In the genomic region with DNA sequence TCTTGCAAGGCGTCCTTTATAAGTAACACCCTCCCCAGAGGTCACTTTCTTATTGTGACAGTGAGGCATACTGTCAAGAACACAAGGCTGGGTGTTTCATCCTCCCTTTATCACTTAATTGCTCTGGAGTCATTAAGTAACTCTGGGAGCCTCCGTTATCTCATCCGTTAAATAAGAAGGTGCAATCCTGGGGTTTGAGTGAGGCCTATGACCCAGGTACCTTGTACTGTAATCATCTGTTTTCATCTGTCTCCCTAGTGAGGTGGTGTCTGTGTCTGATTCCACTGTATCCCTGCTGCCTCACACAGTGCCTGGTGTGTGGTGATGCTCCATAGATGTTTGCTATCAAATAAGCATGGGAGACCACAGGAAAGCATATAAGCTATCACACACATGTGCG, we compare ENCODE assay signal across 21 cellular contexts. TPM values are rescaled to one million over a fixed set of nuclear protein-coding genes. Genes with fewer than 3 reads are reported as not detected.
DNase-seq lines count a peak whose midpoint lies in the region; ATAC-seq, FAIRE-seq and TF ChIP-seq lines count a peak whose summit lies in the region.
"Had no signal": no experiment of that assay in that cellular context is flagged by ENCODE, and none has a peak within 500 bp of the region (broad histone marks: within the 10 kb centered on the region; RNA-seq: fewer than 3 reads in every experiment).

No MANE protein-coding gene starts in this region.

- no peaks in the 10 kb centered on the region for H3K9me2 ChIP-seq in SK-N-SH

- H3K4me3 ChIP-seq in SK-N-SH (ENCODE audit: low read depth in 2 of 2, low read length in 1 of 2) = no peak overlapping the region
- H3K4me3 ChIP-seq in K562 = no peak overlapping the region
- no peak overlapping the region for H3K4me3 ChIP-seq in colonic mucosa
- H3K4me3 ChIP-seq: left ventricle myocardium inferior, SK-N-MC, spleen, transverse colon had no signal

- H3K4me1 Mint-ChIP-seq in naive B cell = peaks cover 42 to 69% (median 58%) of the 10 kb centered on the region in 3 donors

- no peak overlapping the region for H3K27ac ChIP-seq in SK-N-SH (ENCODE audit: low read depth in 2 of 2, low read length in 1 of 2)
- H3K27ac ChIP-seq in K562 (ENCODE audit: extremely low read depth, low read depth, low read length) = no peak overlapping the region
- H3K27ac ChIP-seq in colonic mucosa = no peak overlapping the region
- H3K27ac ChIP-seq: C4-2B, left ventricle myocardium inferior, SK-N-MC, spleen, transverse colon, VCaP had no signal

- H3K79me2 ChIP-seq in SK-N-SH (ENCODE audit: insufficient read depth) (no peaks in the 10 kb centered on the region), K562 (ENCODE audit: control insufficient read depth, insufficient read depth, low read length) (no peaks in the 10 kb centered on the region)

- no TSS peak for BruUV-seq in K562 (replicated peaks; lab: Mats Ljungman, UMichigan)

- intact Hi-C loops in K562 (cut with micrococcal nuclease) (no loop called here), colonic mucosa (cut with DNase I) (no loop called here)

- H4K20me1 ChIP-seq in SK-N-SH (ENCODE audit: insufficient read depth) (no peaks in the 10 kb centered on the region), K562 (replicated peaks; ENCODE audit: control insufficient read depth, insufficient read depth, low read length) (no peaks in the 10 kb centered on the region)

- no peaks in the 10 kb centered on the region for H3K27me3 ChIP-seq in SK-N-SH (ENCODE audit: insufficient read depth)
- H3K27me3 ChIP-seq in K562 (ENCODE audit: control insufficient read depth in 2 of 2, insufficient read depth in 2 of 2, low read length in 2 of 2) = no peaks in the 10 kb centered on the region
- no peaks in the 10 kb centered on the region for H3K27me3 ChIP-seq in colonic mucosa
- H3K27me3 ChIP-seq: spleen, transverse colon had no signal

- H3K9me3 Mint-ChIP-seq in naive B cell = peaks cover 0 to 1% (median 0%) of the 10 kb centered on the region in 7 donors
- H3K9me3 Mint-ChIP-seq: stimulated activated naive B cell treated with anti-CD40 and anti-IgM and Interleukin-4, amounts not matched to agents 10 μg/mL and 1 μg/mL and 100 μg/mL, for 72 hours had no signal

- H3K36me3 Mint-ChIP-seq in naive B cell = no peaks in the 10 kb centered on the region
- H3K36me3 Mint-ChIP-seq: stimulated activated naive B cell treated with anti-CD40 and anti-IgM and Interleukin-4, amounts not matched to agents 10 μg/mL and 1 μg/mL and 100 μg/mL, for 72 hours had no signal

- peaks cover 26% of the 10 kb centered on the region for H3F3A ChIP-seq in SK-N-SH (replicated peaks; ENCODE audit: insufficient read depth)

- CTCF ChIA-PET in SK-N-SH (lab: Yijun Ruan, JAX) = interaction anchor here (1.1 to 5.1 kb wide), 3 partner anchors 8 to 49 kb away, joined by 3 to 30 read pairs (median 4); no protein-coding TSS in a partner anchor
- CTCF ChIA-PET in K562 (lab: Yijun Ruan, JAX; ENCODE audit: low intra/inter-chr PET ratio) = no interaction called here

- H3K9ac ChIP-seq in SK-N-SH = no peak overlapping the region
- H3K9ac ChIP-seq in K562 (ENCODE audit: insufficient read depth in 1 of 2, low read depth in 2 of 2, low read length in 2 of 2) = no peak overlapping the region
- H3K9ac ChIP-seq in colonic mucosa (ENCODE audit: low read depth in 2 of 2, low read length in 2 of 2) = no peak overlapping the region

- peak overlapping the region in 5 of 6 donors; percentile 7 to 92 (median 38) for H3K27ac Mint-ChIP-seq in naive B cell
- H3K27ac Mint-ChIP-seq: stimulated activated naive B cell treated with anti-CD40 and anti-IgM and Interleukin-4, amounts not matched to agents 10 μg/mL and 1 μg/mL and 100 μg/mL, for 72 hours had no signal

- no peak for TF ChIP-seq POLR2A in K562 (conservative IDR thresholded peaks at IDR 0.05)

- DNase-seq in SK-N-SH = no peak
- no peak for DNase-seq in HTR-8/SVneo (ENCODE audit: insufficient read length, low spot score)
- DNase-seq in K562 (ENCODE audit: extremely low read depth in 1 of 4, low spot score in 3 of 4) = no peak
- no peak for DNase-seq in naive B cell
- no peak for DNase-seq in colonic mucosa
- DNase-seq in NCI-H1417 (lab: John Stamatoyannopoulos, UW) = no peak
- DNase-seq in DMS114 treated with DMSO at 0.1 percent for 48 hours (lab: John Stamatoyannopoulos, UW; ENCODE audit: unreplicated experiment) = no peak
- DNase-seq: 8988T; caudate nucleus; effector memory CD4-positive, alpha-beta T cell; EL; left ventricle myocardium inferior; MM.1S; NCI-H187; spleen; stimulated activated naive B cell treated with anti-CD40 and anti-IgM and Interleukin-4, amounts not matched to agents 10 μg/mL and 1 μg/mL and 100 μg/mL, for 72 hours; transverse colon had no signal

- H3K36me3 ChIP-seq in SK-N-SH (replicated peaks in 1 of 2; ENCODE audit: control insufficient read depth in 1 of 2, insufficient read depth in 2 of 2, low read length in 1 of 2) = no peaks in the 10 kb centered on the region
- H3K36me3 ChIP-seq in K562 (ENCODE audit: control insufficient read depth, insufficient read depth, low read length) = no peaks in the 10 kb centered on the region
- H3K36me3 ChIP-seq in colonic mucosa = no peaks in the 10 kb centered on the region
- H3K36me3 ChIP-seq: left ventricle myocardium inferior, spleen, transverse colon had no signal

- in situ Hi-C loops in K562 (cut with MboI) = no loop called here

- H3K27me3 Mint-ChIP-seq in naive B cell = no peaks in the 10 kb centered on the region
- H3K27me3 Mint-ChIP-seq: stimulated activated naive B cell treated with anti-CD40 and anti-IgM and Interleukin-4, amounts not matched to agents 10 μg/mL and 1 μg/mL and 100 μg/mL, for 72 hours had no signal

- no peak overlapping the region for H3K4me2 ChIP-seq in SK-N-SH
- no peak overlapping the region for H3K4me2 ChIP-seq in K562 (ENCODE audit: insufficient read depth, low read length)

- H3K4me3 Mint-ChIP-seq in naive B cell = peak overlapping the region in 4 of 8 donors; percentile 1 to 52 (median 28)
- H3K4me3 Mint-ChIP-seq: stimulated activated naive B cell treated with anti-CD40 and anti-IgM and Interleukin-4, amounts not matched to agents 10 μg/mL and 1 μg/mL and 100 μg/mL, for 72 hours had no signal

- no peaks in the 10 kb centered on the region for H3K9me1 ChIP-seq in K562 (ENCODE audit: control insufficient read depth, insufficient read depth, low read length)

- no peak for TF ChIP-seq RAD21 in SK-N-SH (IDR thresholded peaks at IDR 0.05; ENCODE audit: low read length)
- TF ChIP-seq RAD21 in K562 (CRISPR knock-in tag; conservative IDR thresholded peaks at IDR 0.05 in 1 of 2, IDR thresholded peaks at IDR 0.05 in 1 of 2) = no peak

- POLR2A ChIA-PET in SK-N-SH (lab: Yijun Ruan, JAX) (no interaction called here), K562 (lab: Yijun Ruan, JAX) (interaction anchor here (0.9 kb wide), 1 partner anchor 19 kb away, joined by 3 read pairs; no protein-coding TSS in a partner anchor)

- TF ChIP-seq EP300 in SK-N-SH (IDR thresholded peaks at IDR 0.05; ENCODE audit: borderline replicate concordance in 1 of 2, low read depth in 1 of 2, low read length in 1 of 2) (no peak), K562 (IDR thresholded peaks at IDR 0.05; ENCODE audit: low read length) (no peak)

- no peaks in the 10 kb centered on the region for H3K9me3 ChIP-seq in SK-N-SH
- no peaks in the 10 kb centered on the region for H3K9me3 ChIP-seq in K562 (replicated peaks; ENCODE audit: control insufficient read depth, insufficient read depth, low read depth, low read length)
- no peaks in the 10 kb centered on the region for H3K9me3 ChIP-seq in colonic mucosa
- H3K9me3 ChIP-seq: left ventricle myocardium inferior, spleen, transverse colon had no signal

- peak; percentile 72 for FAIRE-seq in HTR-8/SVneo (lab: Jason Lieb, UNC)
- peak; percentile 29 for FAIRE-seq in K562 (lab: Jason Lieb, UNC)

- WGBS in SK-N-SH (ENCODE audit: low lambda C conversion rate) = 94% methylated on average over 4 of the region's 4 CpGs
- 45% methylated on average over 4 of the region's 4 CpGs for WGBS in K562 (ENCODE audit: insufficient coverage, low coverage, missing lambda C conversion rate)

- TF ChIP-seq CTCF in SK-N-SH (IDR thresholded peaks at IDR 0.05) = no peak
- no peak for TF ChIP-seq CTCF in K562 (IDR thresholded peaks at IDR 0.05 in 2 of 3, conservative IDR thresholded peaks at IDR 0.05 in 1 of 3; ENCODE audit: insufficient read depth in 2 of 3, low read depth in 1 of 3, low read length in 3 of 3)
- no peak for TF ChIP-seq CTCF in colonic mucosa (IDR thresholded peaks at IDR 0.05)

- H2AFZ ChIP-seq in SK-N-SH (ENCODE audit: low read depth) (no peak overlapping the region), K562 (ENCODE audit: low read depth, low read length) (no peak overlapping the region)

- H3K4me1 ChIP-seq in SK-N-SH (ENCODE audit: control insufficient read depth in 1 of 2, insufficient read depth in 2 of 2, low read depth in 1 of 2, low read length in 1 of 2) = peaks cover 11 to 25% of the 10 kb centered on the region in 2 experiments; a peak in 2 of 4 replicates
- H3K4me1 ChIP-seq in K562 (replicated peaks in 1 of 2; ENCODE audit: control insufficient read depth in 2 of 2, insufficient read depth in 2 of 2, low read length in 2 of 2) = peaks cover 29 to 34% of the 10 kb centered on the region in 2 experiments
- H3K4me1 ChIP-seq in colonic mucosa = peaks cover 7% of the 10 kb centered on the region

- ATAC-seq in SK-N-SH treated with all-trans-retinoic acid at 6 μM for 48 hours (no peak), K562 (no peak), naive B cell (ENCODE audit: low read depth in 2 of 2) (no peak)
- ATAC-seq: stimulated activated naive B cell treated with anti-CD40 and anti-IgM and Interleukin-4, amounts not matched to agents 10 μg/mL and 1 μg/mL and 100 μg/mL, for 72 hours had no signal

RNA-seq across cellular contexts. Expression of a gene that starts 17.7 kb away (rescaled TPM):
- polyA plus RNA-seq in SK-N-SH (2012; rRNA removed) = not detected in 2 replicates
- polyA plus RNA-seq in SK-N-SH (2012; cell fraction: cytosol; rRNA removed) = 0.01 TPM in 1 of 2 replicates, not detected in the other
- 0.02 TPM in 1 of 2 replicates, not detected in the other for polyA plus RNA-seq in SK-N-SH (2012; cell fraction: nucleus; rRNA removed)
- total RNA-seq in K562 (2011; cell fraction: chromatin; rRNA removed; ENCODE audit: low replicate concordance) = 2.1 and 5.8 TPM in 2 replicates
- 1.4 and 1.7 TPM in 2 replicates for total RNA-seq in K562 (2011; cell fraction: nucleolus; rRNA removed)
- 2.7 and 2.8 TPM in 2 replicates for total RNA-seq in K562 (2011; cell fraction: nucleoplasm; rRNA removed)
- 0.18 and 0.24 TPM in 2 replicates for total RNA-seq in K562 (2014; rRNA removed)
- 0.06 and 0.11 TPM in 2 replicates for total RNA-seq in K562 (2014; rRNA removed; fragmentation: Illumina TruSeq; extraction: Trizol)
- not detected in 2 replicates for total RNA-seq in K562 (2015; rRNA removed; fragmentation: Illumina TruSeq; extraction: Trizol)
- total RNA-seq in K562 (2021) = 0.73 and 0.78 TPM in 2 replicates
- 0.15 and 0.53 TPM in 2 replicates for polyA plus RNA-seq in K562 (2011; rRNA removed)
- 0.09 and 0.89 TPM in 2 replicates for polyA plus RNA-seq in K562 (2011; cell fraction: cytosol; rRNA removed)
- 0.38 and 4.1 TPM in 2 replicates for polyA plus RNA-seq in K562 (2011; cell fraction: nucleus; rRNA removed)
- polyA plus RNA-seq in K562 (2012) = 0.49 and 1.4 TPM in 2 replicates
- polyA plus RNA-seq in K562 (2014; fragmentation: Illumina TruSeq; extraction: Trizol) = 0.54 and 0.61 TPM in 2 replicates
- under 1 TPM; 0.04 to 0.07 TPM for polyA plus RNA-seq in K562 (2014; fragmentation: Nextera tagmentation; extraction: Ambion mirVana)
- 0.29 and 0.40 TPM in 2 replicates for polyA plus RNA-seq in K562 (2014; rRNA removed)
- polyA minus RNA-seq in K562 (2011; rRNA and poly(A)+ RNA removed) = 1.1 TPM in 1 of 2 replicates, not detected in the other
- polyA minus RNA-seq in K562 (2011; cell fraction: cytosol; rRNA and poly(A)+ RNA removed) = 1.1 TPM in 1 of 2 replicates, not detected in the other
- 0.22 and 2.7 TPM in 2 replicates for polyA minus RNA-seq in K562 (2011; cell fraction: nucleus; rRNA and poly(A)+ RNA removed)
- polyA plus RNA-seq in naive B cell (ENCODE audit: low read depth in 6 of 6) = not detected
- 10 to 100 TPM in 1 of 2 donors, 1 to 10 TPM in 1; 8.8 to 20.4 TPM for total RNA-seq in colonic mucosa
- total RNA-seq: left ventricle myocardium inferior had no signal

RNA-seq across cellular contexts. Expression of a gene that starts 40.4 kb away (rescaled TPM):
- polyA plus RNA-seq in SK-N-SH (2012; rRNA removed) (101 and 128 TPM in 2 replicates), K562 (2011; rRNA removed) (47.2 and 98.1 TPM in 2 replicates), K562 (2014; fragmentation: Illumina TruSeq; extraction: Trizol) (46.6 and 64.4 TPM in 2 replicates), K562 (2014; fragmentation: Nextera tagmentation; extraction: Ambion mirVana) (10 to 100 TPM in 1 of 2 experiments, 1 to 10 TPM in 1; 8.8 to 10.8 TPM), K562 (2014; rRNA removed) (37.5 and 43.5 TPM in 2 replicates), naive B cell (ENCODE audit: low read depth in 6 of 6) (10 to 100 TPM; 33.3 to 66.5 (median 47.3) TPM)
- polyA plus RNA-seq in SK-N-SH (2012; cell fraction: cytosol; rRNA removed) = 92.5 and 132 TPM in 2 replicates
- 60.9 and 69.1 TPM in 2 replicates for polyA plus RNA-seq in SK-N-SH (2012; cell fraction: nucleus; rRNA removed)
- total RNA-seq in K562 (2011; cell fraction: chromatin; rRNA removed; ENCODE audit: low replicate concordance) = 53.3 and 148 TPM in 2 replicates
- total RNA-seq in K562 (2011; cell fraction: nucleolus; rRNA removed) = 159 and 208 TPM in 2 replicates
- 156 and 209 TPM in 2 replicates for total RNA-seq in K562 (2011; cell fraction: nucleoplasm; rRNA removed)
- total RNA-seq in K562 (2014; rRNA removed) (17.8 and 18.6 TPM in 2 replicates), K562 (2014; rRNA removed; fragmentation: Illumina TruSeq; extraction: Trizol) (18.1 and 18.3 TPM in 2 replicates), K562 (2015; rRNA removed; fragmentation: Illumina TruSeq; extraction: Trizol) (12.0 and 12.6 TPM in 2 replicates), K562 (2021) (87.6 and 99.8 TPM in 2 replicates), colonic mucosa (100 to 1,000 TPM; 182 to 291 TPM)
- 47.0 and 129 TPM in 2 replicates for polyA plus RNA-seq in K562 (2011; cell fraction: cytosol; rRNA removed)
- 23.9 and 76.5 TPM in 2 replicates for polyA plus RNA-seq in K562 (2011; cell fraction: nucleus; rRNA removed)
- 64.1 and 158 TPM in 2 replicates for polyA plus RNA-seq in K562 (2012)
- 39.8 and 98.7 TPM in 2 replicates for polyA minus RNA-seq in K562 (2011; rRNA and poly(A)+ RNA removed)
- polyA minus RNA-seq in K562 (2011; cell fraction: cytosol; rRNA and poly(A)+ RNA removed) = 51.3 and 106 TPM in 2 replicates
- polyA minus RNA-seq in K562 (2011; cell fraction: nucleus; rRNA and poly(A)+ RNA removed) = 11.2 and 17.0 TPM in 2 replicates
